8 cellular contexts compared by ENCODE assay signal in the genomic region with DNA sequence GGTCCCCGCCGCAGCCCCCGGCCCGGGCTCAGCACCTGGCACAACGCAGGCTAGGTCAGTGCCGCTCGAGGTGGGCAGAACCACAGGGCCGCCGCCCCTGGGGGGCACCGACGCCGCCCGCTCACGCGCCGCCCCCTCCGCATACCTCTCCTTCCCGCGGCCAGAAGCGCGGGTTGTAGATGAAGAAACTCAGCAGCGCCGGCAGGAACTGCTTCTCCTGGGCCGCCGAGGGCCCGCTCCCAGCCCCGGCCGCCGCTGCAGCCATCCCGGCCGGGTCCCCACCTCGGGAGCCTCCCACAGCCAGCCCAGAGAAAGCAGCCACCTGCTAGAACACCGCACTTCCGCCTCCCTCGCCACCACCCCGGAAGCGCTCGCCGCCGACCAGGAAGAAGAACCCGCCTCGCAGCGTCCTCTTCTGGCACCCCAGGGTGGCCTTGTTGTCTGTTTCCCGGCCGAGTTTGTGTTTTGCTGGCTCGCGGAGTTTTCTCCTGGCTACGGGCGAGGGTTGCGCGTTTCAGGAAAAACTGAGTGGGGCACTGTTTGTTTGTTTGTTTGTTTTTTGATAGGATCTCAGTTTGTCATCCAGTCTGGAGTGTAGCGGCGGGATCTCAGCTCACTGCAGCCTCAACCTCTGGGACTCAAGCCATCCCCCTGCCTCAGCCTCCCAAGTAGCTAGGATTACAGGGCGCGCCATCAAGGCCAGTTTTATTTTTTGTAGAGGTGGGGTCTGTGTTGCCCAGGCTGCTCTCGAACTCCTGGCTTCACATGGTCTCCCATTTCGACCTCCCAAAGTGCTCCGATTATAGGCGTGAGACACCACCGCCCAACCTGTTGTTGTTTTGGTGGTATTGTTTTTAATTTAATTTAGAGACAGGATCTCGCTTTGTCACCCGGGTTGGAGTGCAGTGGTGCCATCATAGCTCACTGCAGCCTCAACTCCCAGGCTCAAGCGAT. TPM values are rescaled to one million over a fixed set of nuclear protein-coding genes. Genes with fewer than 3 reads are reported as not detected.
DNase-seq lines count a peak whose midpoint lies in the region; ATAC-seq, FAIRE-seq and TF ChIP-seq lines count a peak whose summit lies in the region.

No MANE protein-coding gene starts in this region.

- H3K36me3 ChIP-seq in BE2C = no peaks in the 10 kb centered on the region
- H3K36me3 ChIP-seq in HepG2 (replicated peaks in 1 of 2; ENCODE audit: control insufficient read depth in 1 of 2, insufficient read depth in 2 of 2, low read length in 2 of 2) = peaks cover 0 to 16% of the 10 kb centered on the region in 2 experiments; a peak in 2 of 5 replicates

- peak overlapping the region; percentile 95 for H3K27ac Mint-ChIP-seq in activated CD4-positive, alpha-beta T cell treated with anti-CD3 and anti-CD28 coated beads, Interleukin-2, amount 10 ng/mL, durations not matched to agents 24 days and 14 days

- TF ChIP-seq POLR2A in HepG2 (IDR thresholded peaks at IDR 0.05; ENCODE audit: insufficient read depth in 1 of 2, low read depth in 2 of 2, low read length in 2 of 2) = peak; percentile 53 to 76

- peaks cover 7% of the 10 kb centered on the region for H3K9me3 Mint-ChIP-seq in activated CD4-positive, alpha-beta T cell treated with anti-CD3 and anti-CD28 coated beads, Interleukin-2, amount 10 ng/mL, durations not matched to agents 24 days and 14 days

- H3K4me1 Mint-ChIP-seq in activated CD4-positive, alpha-beta T cell treated with anti-CD3 and anti-CD28 coated beads, Interleukin-2, amount 10 ng/mL, durations not matched to agents 24 days and 14 days = peaks cover 12% of the 10 kb centered on the region

- H3K4me1 ChIP-seq in BE2C (no peaks in the 10 kb centered on the region), HepG2 (ENCODE audit: insufficient read depth, low read length) (peaks cover 34% of the 10 kb centered on the region)

- H3K27ac ChIP-seq in coronary artery = peak overlapping the region; percentile 41 to 80
- peak overlapping the region; percentile 66 for H3K27ac ChIP-seq in HepG2 (ENCODE audit: extremely low read length, insufficient read depth, low read length)

- CTCF ChIA-PET in HepG2 (lab: Yijun Ruan, JAX; ENCODE audit: low intra/inter-chr PET ratio, low total read pairs) = no interaction called here

- peaks cover 17% of the 10 kb centered on the region for H3K79me2 ChIP-seq in HepG2 (ENCODE audit: insufficient read depth, low read length)

- POLR2A ChIA-PET in HepG2 (lab: Yijun Ruan, JAX) = interaction anchor here (1.0 kb wide), 1 partner anchor 100 kb away, joined by 3 read pairs; a partner anchor contains a TSS

- DNase-seq in BE2C = peak; percentile 80
- peak; percentile 17 for DNase-seq in NCI-H446 treated with DMSO at 0.1 percent for 48 hours (lab: John Stamatoyannopoulos, UW)
- DNase-seq in activated CD4-positive, alpha-beta T cell treated with anti-CD3 and anti-CD28 coated beads, Interleukin-2, amount 10 ng/mL, durations not matched to agents 24 days and 14 days = peak; percentile 95
- DNase-seq in coronary artery (ENCODE audit: low spot score) = peak; percentile 82
- DNase-seq in HepG2 (ENCODE audit: low spot score) = peak; percentile 71
- peak; percentile 86 for DNase-seq in stimulated activated CD4-positive, alpha-beta T cell treated with anti-CD3 and anti-CD28 coated beads, Interleukin-4, amount 100 ng/mL, for 1 hour

- H3K36me3 Mint-ChIP-seq in activated CD4-positive, alpha-beta T cell treated with anti-CD3 and anti-CD28 coated beads, Interleukin-2, amount 10 ng/mL, durations not matched to agents 24 days and 14 days (ENCODE audit: low read depth) = peaks cover 24% of the 10 kb centered on the region

- peak overlapping the region; percentile 81 for H3K9ac ChIP-seq in HepG2 (ENCODE audit: insufficient read depth, low read depth, low read length)

- intact Hi-C loops in activated CD4-positive, alpha-beta T cell treated with anti-CD3 and anti-CD28 coated beads, Interleukin-2, amount 10 ng/mL, durations not matched to agents 24 days and 14 days (cut with micrococcal nuclease) = loop anchor here (1.0 to 5.0 kb wide), 4 partner anchors 100 to 1650 kb away; a partner anchor contains a TSS
- intact Hi-C loops in HepG2 (cut with micrococcal nuclease; ENCODE audit: unreplicated experiment) = no loop called here

- TF ChIP-seq EP300 in HepG2 (IDR thresholded peaks at IDR 0.05; ENCODE audit: low read depth in 2 of 2, low read length in 2 of 2) (no peak), HepG2 (CRISPR knock-in tag; IDR thresholded peaks at IDR 0.05; ENCODE audit: borderline replicate concordance) (no peak)

- TF ChIP-seq CTCF in BE2C (IDR thresholded peaks at IDR 0.05; ENCODE audit: low read depth, low read length) (peak; percentile 35; the same call in 1 of the 2 replicates), coronary artery (IDR thresholded peaks at IDR 0.05) (no peak), HepG2 (CRISPR knock-in tag; IDR thresholded peaks at IDR 0.05) (peak; percentile 79)

- WGBS in HepG2 (ENCODE audit: low lambda C conversion rate) = 29% methylated on average over 30 of the region's 63 CpGs

- no peak for TF ChIP-seq RAD21 in HepG2 (CRISPR knock-in tag; IDR thresholded peaks at IDR 0.05)

- BruUV-seq in HepG2 (replicated peaks; lab: Mats Ljungman, UMichigan) = TSS peak; percentile 96

- no peaks in the 10 kb centered on the region for H4K20me1 ChIP-seq in HepG2 (ENCODE audit: insufficient read depth, low read length)

- H3K4me3 ChIP-seq in BE2C (ENCODE audit: low read depth, low read length) = peak overlapping the region; percentile 97
- peak overlapping the region; percentile 97 for H3K4me3 ChIP-seq in coronary artery
- H3K4me3 ChIP-seq in HepG2 (replicated peaks in 1 of 3; ENCODE audit: insufficient read depth in 1 of 3, low read depth in 2 of 3, low read length in 3 of 3) = peak overlapping the region; percentile 87 to 96 (median 89)

- H3K27me3 Mint-ChIP-seq in activated CD4-positive, alpha-beta T cell treated with anti-CD3 and anti-CD28 coated beads, Interleukin-2, amount 10 ng/mL, durations not matched to agents 24 days and 14 days = peaks cover 2% of the 10 kb centered on the region

- in situ Hi-C loops in HepG2 (cut with HindIII; ENCODE audit: extremely low pct_ligation_motif_present, low pct_unique_long_range_greater_than_20kb) = no loop called here

- peak overlapping the region; percentile 46 for H2AFZ ChIP-seq in HepG2 (ENCODE audit: low read length)

- H3K4me3 Mint-ChIP-seq in activated CD4-positive, alpha-beta T cell treated with anti-CD3 and anti-CD28 coated beads, Interleukin-2, amount 10 ng/mL, durations not matched to agents 24 days and 14 days = peak overlapping the region; percentile 96

- H3K9me3 ChIP-seq in BE2C (no peaks in the 10 kb centered on the region), HepG2 (ENCODE audit: low read length) (no peaks in the 10 kb centered on the region)

- no peak for FAIRE-seq in HepG2 (lab: Jason Lieb, UNC)

- ATAC-seq in GM19025 (IDR thresholded peaks at IDR 0.05; ENCODE audit: low read depth, unreplicated experiment) = peak; percentile 96
- ATAC-seq in HG03196 (IDR thresholded peaks at IDR 0.05; ENCODE audit: unreplicated experiment) = peak; percentile 98
- ATAC-seq in HepG2 = peak; percentile 98

- H3K4me2 ChIP-seq in HepG2 (ENCODE audit: low read depth, low read length) = peak overlapping the region; percentile 97

- no peaks in the 10 kb centered on the region for H3K27me3 ChIP-seq in BE2C
- no peaks in the 10 kb centered on the region; a peak in 1 of 5 replicates for H3K27me3 ChIP-seq in HepG2 (ENCODE audit: control insufficient read depth in 1 of 2, insufficient read depth in 2 of 2, low read length in 2 of 2)

TF ChIP-seq in HepG2, 621 proteins besides CTCF, POLR2A, EP300 and RAD21 (continues in another document):
- peak; percentile 88 for TF ChIP-seq ELF4 (CRISPR knock-in tag; IDR thresholded peaks at IDR 0.05; ENCODE audit: borderline replicate concordance)
- peak; percentile 93 for TF ChIP-seq HDAC1 (CRISPR knock-in tag; IDR thresholded peaks at IDR 0.05)
- TF ChIP-seq, protein P1, sequence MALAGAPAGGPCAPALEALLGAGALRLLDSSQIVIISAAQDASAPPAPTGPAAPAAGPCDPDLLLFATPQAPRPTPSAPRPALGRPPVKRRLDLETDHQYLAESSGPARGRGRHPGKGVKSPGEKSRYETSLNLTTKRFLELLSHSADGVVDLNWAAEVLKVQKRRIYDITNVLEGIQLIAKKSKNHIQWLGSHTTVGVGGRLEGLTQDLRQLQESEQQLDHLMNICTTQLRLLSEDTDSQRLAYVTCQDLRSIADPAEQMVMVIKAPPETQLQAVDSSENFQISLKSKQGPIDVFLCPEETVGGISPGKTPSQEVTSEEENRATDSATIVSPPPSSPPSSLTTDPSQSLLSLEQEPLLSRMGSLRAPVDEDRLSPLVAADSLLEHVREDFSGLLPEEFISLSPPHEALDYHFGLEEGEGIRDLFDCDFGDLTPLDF (CRISPR knock-in tag; IDR thresholded peaks at IDR 0.05) = 0 out of 2 replicates have a peak, but pooled peaks have one; percentile 24
- TF ChIP-seq ZNF703 (CRISPR knock-in tag; IDR thresholded peaks at IDR 0.05; ENCODE audit: borderline replicate concordance) = peak; percentile 67; the same call in 1 of the 2 replicates

RNA-seq across cellular contexts. Expression of a gene that starts 17.7 kb away (rescaled TPM):
- not detected for polyA plus RNA-seq in BE2C (2012; ENCODE audit: insufficient read depth, insufficient read length, low read depth)
- total RNA-seq in activated CD4-positive, alpha-beta T cell treated with anti-CD3 and anti-CD28 coated beads, Interleukin-2, amount 10 ng/mL, durations not matched to agents 24 days and 14 days = not detected in 2 replicates
- total RNA-seq in HepG2 (2016; rRNA removed; fragmentation: Illumina TruSeq; extraction: Trizol) = not detected in 2 replicates
- total RNA-seq in HepG2 (2016; cell fraction: cytosol; rRNA removed; fragmentation: Illumina TruSeq; extraction: Trizol; ENCODE audit: low read depth) = not detected in 2 replicates
- total RNA-seq in HepG2 (2016; cell fraction: insoluble cytoplasmic fraction; rRNA removed; fragmentation: Illumina TruSeq; extraction: Trizol) = not detected in 2 replicates
- not detected in 2 replicates for total RNA-seq in HepG2 (2016; cell fraction: membrane; rRNA removed; fragmentation: Illumina TruSeq; extraction: Trizol)
- total RNA-seq in HepG2 (2016; cell fraction: nucleus; rRNA removed; fragmentation: Illumina TruSeq; extraction: Trizol) = not detected in 2 replicates
- not detected in 2 replicates for polyA plus RNA-seq in HepG2 (2011; rRNA removed)
- not detected in 2 replicates for polyA plus RNA-seq in HepG2 (2011; cell fraction: cytosol; rRNA removed)
- not detected in 2 replicates for polyA plus RNA-seq in HepG2 (2011; cell fraction: nucleus; rRNA removed)
- not detected in 2 replicates for polyA plus RNA-seq in HepG2 (2012)
- polyA plus RNA-seq in HepG2 (2016; cell fraction: cytosol; fragmentation: Illumina TruSeq; extraction: Trizol; ENCODE audit: low read depth) = not detected in 2 replicates
- polyA plus RNA-seq in HepG2 (2016; cell fraction: insoluble cytoplasmic fraction; fragmentation: Illumina TruSeq; extraction: Trizol; ENCODE audit: low read depth) = not detected in 2 replicates
- polyA plus RNA-seq in HepG2 (2016; cell fraction: membrane; fragmentation: Illumina TruSeq; extraction: Trizol; ENCODE audit: low read depth) = not detected in 2 replicates
- polyA plus RNA-seq in HepG2 (2016; cell fraction: nucleus; fragmentation: Illumina TruSeq; extraction: Trizol; ENCODE audit: insufficient read depth, low read depth) = not detected in 2 replicates
- polyA minus RNA-seq in HepG2 (2011; rRNA and poly(A)+ RNA removed; ENCODE audit: low replicate concordance) = not detected in 2 replicates
- not detected in 2 replicates for polyA minus RNA-seq in HepG2 (2011; cell fraction: cytosol; rRNA and poly(A)+ RNA removed)
- polyA minus RNA-seq in HepG2 (2011; cell fraction: nucleus; rRNA and poly(A)+ RNA removed) = not detected in 2 replicates

Comparison
In these comparisons a context has a peak if more than half of its experiments do, and no peak if none do; other contexts are left out.
1. Peak in every context shown above with its lines: DNase-seq, ATAC-seq, H3K4me3 ChIP-seq and H3K27ac ChIP-seq.
2. DNase-seq: peak in every context shown above with its lines; median percentile 95 in activated CD4-positive, alpha-beta T cell treated with anti-CD3 and anti-CD28 coated beads, Interleukin-2, amount 10 ng/mL, durations not matched to agents 24 days and 14 days; 86 in stimulated activated CD4-positive, alpha-beta T cell treated with anti-CD3 and anti-CD28 coated beads, Interleukin-4, amount 100 ng/mL, for 1 hour; 82 in coronary artery; 80 in BE2C; 71 in HepG2; 17 in NCI-H446 treated with DMSO at 0.1 percent for 48 hours.